1 cellular context compared by ENCODE assay signal in the genomic region with DNA sequence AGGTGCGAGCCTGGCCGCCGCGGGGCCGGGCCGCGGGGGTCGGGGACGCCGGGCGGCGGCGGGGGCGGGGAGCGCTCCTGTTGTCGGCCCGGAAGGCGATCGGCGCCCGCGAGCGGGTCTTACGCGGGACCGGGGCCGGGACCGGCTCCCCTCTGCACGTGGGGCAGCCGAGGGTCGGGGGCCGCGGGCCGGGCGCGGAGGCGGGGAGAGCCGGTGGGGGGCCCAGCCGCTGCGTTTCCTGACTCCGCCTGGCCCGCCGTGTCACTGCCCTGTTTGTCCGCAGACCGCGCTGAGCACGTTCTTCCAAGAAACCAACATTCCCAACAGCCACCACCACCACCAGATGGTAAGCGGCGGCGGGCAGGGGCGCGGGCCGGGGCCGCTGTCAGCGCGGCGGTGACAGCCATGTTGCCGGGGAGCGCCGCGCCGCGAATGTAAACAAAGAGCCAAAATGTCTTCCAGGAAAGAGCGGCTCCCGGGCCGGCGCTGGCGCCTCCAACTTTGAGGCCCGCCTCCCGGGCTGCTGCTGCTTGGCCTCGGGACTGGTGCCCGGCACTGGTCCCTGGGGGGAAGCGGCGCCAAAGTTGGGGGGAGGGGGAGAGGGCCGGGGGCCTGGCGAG.
A peak's percentile ranks its signal among the peaks of the same experiment; 100 is the strongest.
TF ChIP-seq lines count a peak whose summit lies in the region.

No MANE protein-coding gene starts in this region.

TF ChIP-seq in H1, 55 proteins besides CTCF, POLR2A, EP300 and RAD21:
- 0 out of 2 replicates have a peak, but pooled peaks have one; percentile 27 for TF ChIP-seq RBBP5 (IDR thresholded peaks at IDR 0.05; ENCODE audit: borderline replicate concordance, low read depth, low read length)
- TF ChIP-seq BRCA1 (IDR thresholded peaks at IDR 0.05; ENCODE audit: low read depth, low read length), result no peak
- TF ChIP-seq, protein P1, sequence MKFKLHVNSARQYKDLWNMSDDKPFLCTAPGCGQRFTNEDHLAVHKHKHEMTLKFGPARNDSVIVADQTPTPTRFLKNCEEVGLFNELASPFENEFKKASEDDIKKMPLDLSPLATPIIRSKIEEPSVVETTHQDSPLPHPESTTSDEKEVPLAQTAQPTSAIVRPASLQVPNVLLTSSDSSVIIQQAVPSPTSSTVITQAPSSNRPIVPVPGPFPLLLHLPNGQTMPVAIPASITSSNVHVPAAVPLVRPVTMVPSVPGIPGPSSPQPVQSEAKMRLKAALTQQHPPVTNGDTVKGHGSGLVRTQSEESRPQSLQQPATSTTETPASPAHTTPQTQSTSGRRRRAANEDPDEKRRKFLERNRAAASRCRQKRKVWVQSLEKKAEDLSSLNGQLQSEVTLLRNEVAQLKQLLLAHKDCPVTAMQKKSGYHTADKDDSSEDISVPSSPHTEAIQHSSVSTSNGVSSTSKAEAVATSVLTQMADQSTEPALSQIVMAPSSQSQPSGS (IDR thresholded peaks at IDR 0.05; ENCODE audit: low read length), result no peak
- no peak for TF ChIP-seq GABPA (IDR thresholded peaks at IDR 0.05; ENCODE audit: borderline replicate concordance, insufficient read depth, low read length)
- no peak for TF ChIP-seq CREB1 (IDR thresholded peaks at IDR 0.05)
- 0 out of 2 replicates have a peak, but pooled peaks have one; percentile 9 for TF ChIP-seq TEAD4 (IDR thresholded peaks at IDR 0.05; ENCODE audit: low read depth, low read length)
- no peak for TF ChIP-seq MAFK (IDR thresholded peaks at IDR 0.05; ENCODE audit: low read depth, low read length)
- peak; percentile 89 for TF ChIP-seq YY1 (IDR thresholded peaks at IDR 0.05; ENCODE audit: low read depth, low read length)
- TF ChIP-seq E2F6 (IDR thresholded peaks at IDR 0.05), result no peak
- TF ChIP-seq EZH2 (IDR thresholded peaks at IDR 0.05; ENCODE audit: low read depth, low read length, severe bottlenecking), result no peak
- no peak for TF ChIP-seq NANOG (IDR thresholded peaks at IDR 0.05; ENCODE audit: insufficient read depth, low read depth, low read length, poor library complexity, severe bottlenecking)
- no peak for TF ChIP-seq BACH1 (IDR thresholded peaks at IDR 0.05; ENCODE audit: low read length)
- TF ChIP-seq FOSL1 (IDR thresholded peaks at IDR 0.05; ENCODE audit: insufficient read depth, low read depth, low read length), result no peak
- peak; percentile 60 for TF ChIP-seq TAF1 (IDR thresholded peaks at IDR 0.05; ENCODE audit: low read depth, low read length)
- TF ChIP-seq HDAC2 (IDR thresholded peaks at IDR 0.05; ENCODE audit: borderline replicate concordance in 1 of 2, low read depth in 2 of 2, low read length in 2 of 2), result peak in 1 of 2 experiments; percentile 77; a peak in 1 of 4 replicates
- peak in 1 of 2 experiments; percentile 98; a peak in 3 of 4 replicates for TF ChIP-seq SIN3A (conservative IDR thresholded peaks at IDR 0.05 in 1 of 2, IDR thresholded peaks at IDR 0.05 in 1 of 2; ENCODE audit: low read depth in 1 of 2, low read length in 2 of 2)
- TF ChIP-seq SUZ12 (IDR thresholded peaks at IDR 0.05; ENCODE audit: low read length), result no peak
- TF ChIP-seq KDM4A (IDR thresholded peaks at IDR 0.05; ENCODE audit: low read depth, low read length, severe bottlenecking), result peak; percentile 59
- no peak for TF ChIP-seq EGR1 (IDR thresholded peaks at IDR 0.05; ENCODE audit: borderline replicate concordance, low read depth, low read length)
- no peak for TF ChIP-seq KDM5A (IDR thresholded peaks at IDR 0.05; ENCODE audit: low read length)
- TF ChIP-seq SIRT6 (IDR thresholded peaks at IDR 0.05; ENCODE audit: low read length), result no peak
- TF ChIP-seq CHD7 (IDR thresholded peaks at IDR 0.05; ENCODE audit: insufficient replicate concordance, low read length), result no peak
- TF ChIP-seq TBP (IDR thresholded peaks at IDR 0.05; ENCODE audit: low read depth, low read length), result no peak
- TF ChIP-seq SP1 (IDR thresholded peaks at IDR 0.05; ENCODE audit: low read depth, low read length), result no peak
- no peak for TF ChIP-seq SIX5 (IDR thresholded peaks at IDR 0.05; ENCODE audit: low read depth, low read length)
- TF ChIP-seq, protein P2, sequence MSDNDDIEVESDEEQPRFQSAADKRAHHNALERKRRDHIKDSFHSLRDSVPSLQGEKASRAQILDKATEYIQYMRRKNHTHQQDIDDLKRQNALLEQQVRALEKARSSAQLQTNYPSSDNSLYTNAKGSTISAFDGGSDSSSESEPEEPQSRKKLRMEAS (IDR thresholded peaks at IDR 0.05), result peak; percentile 80
- TF ChIP-seq PHF8 (conservative IDR thresholded peaks at IDR 0.05; ENCODE audit: low read depth, low read length), result peak; percentile 19
- TF ChIP-seq SAP30 (IDR thresholded peaks at IDR 0.05; ENCODE audit: insufficient read depth, insufficient replicate concordance, low read length), result no peak
TF ChIP-seq in H1: peak in this region for 9.
